ENCODE assay signal across 14 cellular contexts in genomic region chr10:22620929-22621328, GRCh38.
A peak's percentile ranks its signal among the peaks of the same experiment; 100 is the strongest.
DNase-seq lines count a peak whose midpoint lies in the region; ATAC-seq and FAIRE-seq lines count a peak whose summit lies in the region.
"Had no signal": no experiment of that assay in that cellular context is flagged by ENCODE, and none has a peak within 500 bp of the region (broad histone marks: within the 10 kb centered on the region; RNA-seq: fewer than 3 reads in every experiment).

No MANE protein-coding gene starts in this region.

- H3K36me3 ChIP-seq in CD4-positive, CD25-positive, alpha-beta regulatory T cell (ENCODE audit: control insufficient read depth, insufficient read depth, low read length): no peaks in the 10 kb centered on the region
- H3K36me3 ChIP-seq: HAP-1 had no signal

- no peak for DNase-seq in CD4-positive, CD25-positive, alpha-beta regulatory T cell
- DNase-seq in RCC 7860 (ENCODE audit: low spot score) (peak; percentile 50), caudate nucleus (lab: John Stamatoyannopoulos, UW) (no peak), ureter (ENCODE audit: low spot score) (no peak), NCI-H69 (lab: John Stamatoyannopoulos, UW) (no peak)
- no peak for DNase-seq in natural killer cell treated with Interleukin-12 subunit alpha and Interleukin-12 subunit beta and Interleukin-15 and Interleukin-18, amount 100 ng/mL, for 72 hours (ENCODE audit: low spot score)
- DNase-seq in activated CD4-positive, alpha-beta T cell treated with anti-CD3 and anti-CD28 coated beads, Interleukin-2, amount 50 U/mL, for 48 hours: no peak
- DNase-seq: activated CD4-positive, alpha-beta T cell treated with anti-CD3 and anti-CD28 coated beads for 1 hour; activated naive CD4-positive, alpha-beta T cell treated with anti-CD3 and anti-CD28 coated beads, Interleukin-2, amount 50 U/mL, for 16 hours; Kasumi-1; RPMI8226 had no signal

- H3K36me3 Mint-ChIP-seq in CD4-positive, CD25-positive, alpha-beta regulatory T cell: peaks cover 12% of the 10 kb centered on the region
- peaks cover 5% of the 10 kb centered on the region for H3K36me3 Mint-ChIP-seq in natural killer cell treated with Interleukin-12 subunit alpha and Interleukin-12 subunit beta and Interleukin-15 and Interleukin-18, amount 100 ng/mL, for 72 hours

- no peaks in the 10 kb centered on the region for H3K27me3 ChIP-seq in CD4-positive, CD25-positive, alpha-beta regulatory T cell (ENCODE audit: control insufficient read depth, insufficient read depth, low read length)

- no peak for FAIRE-seq in RCC 7860 (lab: Jason Lieb, UNC)

- H3K4me1 Mint-ChIP-seq in CD4-positive, CD25-positive, alpha-beta regulatory T cell: peaks cover 75 to 98% (median 87%) of the 10 kb centered on the region in 4 donors
- H3K4me1 Mint-ChIP-seq in natural killer cell treated with Interleukin-12 subunit alpha and Interleukin-12 subunit beta and Interleukin-15 and Interleukin-18, amount 100 ng/mL, for 72 hours (ENCODE audit: low read depth in 2 of 2): peaks cover 68 to 89% of the 10 kb centered on the region in 2 donors

- no peak for ATAC-seq in CD4-positive, CD25-positive, alpha-beta regulatory T cell (ENCODE audit: low read depth in 2 of 2)
- ATAC-seq in natural killer cell treated with Interleukin-12 subunit alpha and Interleukin-12 subunit beta and Interleukin-15 and Interleukin-18, amount 100 ng/mL, for 72 hours: no peak
- ATAC-seq in HG03378 (IDR thresholded peaks at IDR 0.05; ENCODE audit: unreplicated experiment): no peak

- peaks cover 91% of the 10 kb centered on the region for H3K4me1 ChIP-seq in CD4-positive, CD25-positive, alpha-beta regulatory T cell (ENCODE audit: control insufficient read depth, insufficient read depth, low read length, poor library complexity, severe bottlenecking)

- H3K9me3 ChIP-seq in CD4-positive, CD25-positive, alpha-beta regulatory T cell (ENCODE audit: control insufficient read depth in 2 of 2, low read length in 2 of 2): no peaks in the 10 kb centered on the region
- H3K9me3 ChIP-seq: HAP-1 had no signal

- H3K27me3 Mint-ChIP-seq in CD4-positive, CD25-positive, alpha-beta regulatory T cell: no peaks in the 10 kb centered on the region
- H3K27me3 Mint-ChIP-seq in natural killer cell treated with Interleukin-12 subunit alpha and Interleukin-12 subunit beta and Interleukin-15 and Interleukin-18, amount 100 ng/mL, for 72 hours: no peaks in the 10 kb centered on the region

- H3K4me3 ChIP-seq in CD4-positive, CD25-positive, alpha-beta regulatory T cell (ENCODE audit: low read depth, low read length): no peak overlapping the region
- H3K4me3 ChIP-seq: HAP-1 had no signal

- peak overlapping the region in 1 of 4 donors; percentile 5 for H3K4me3 Mint-ChIP-seq in CD4-positive, CD25-positive, alpha-beta regulatory T cell
- no peak overlapping the region for H3K4me3 Mint-ChIP-seq in natural killer cell treated with Interleukin-12 subunit alpha and Interleukin-12 subunit beta and Interleukin-15 and Interleukin-18, amount 100 ng/mL, for 72 hours

- peak overlapping the region in 2 of 3 donors; percentile 44 to 57 for H3K27ac Mint-ChIP-seq in CD4-positive, CD25-positive, alpha-beta regulatory T cell
- peak overlapping the region; percentile 96 to 97 for H3K27ac Mint-ChIP-seq in natural killer cell treated with Interleukin-12 subunit alpha and Interleukin-12 subunit beta and Interleukin-15 and Interleukin-18, amount 100 ng/mL, for 72 hours

- peak overlapping the region; percentile 48 for H3K27ac ChIP-seq in CD4-positive, CD25-positive, alpha-beta regulatory T cell (ENCODE audit: insufficient read depth, low read length, poor library complexity, severe bottlenecking)
- H3K27ac ChIP-seq in caudate nucleus (ENCODE audit: low read depth, low read length): peak overlapping the region; percentile 82
- H3K27ac ChIP-seq: C4-2B had no signal

- no peaks in the 10 kb centered on the region for H3K9me3 Mint-ChIP-seq in CD4-positive, CD25-positive, alpha-beta regulatory T cell
- H3K9me3 Mint-ChIP-seq in natural killer cell treated with Interleukin-12 subunit alpha and Interleukin-12 subunit beta and Interleukin-15 and Interleukin-18, amount 100 ng/mL, for 72 hours: peaks cover 3% of the 10 kb centered on the region
